19 cellular contexts compared by ENCODE assay signal in the genomic region with DNA sequence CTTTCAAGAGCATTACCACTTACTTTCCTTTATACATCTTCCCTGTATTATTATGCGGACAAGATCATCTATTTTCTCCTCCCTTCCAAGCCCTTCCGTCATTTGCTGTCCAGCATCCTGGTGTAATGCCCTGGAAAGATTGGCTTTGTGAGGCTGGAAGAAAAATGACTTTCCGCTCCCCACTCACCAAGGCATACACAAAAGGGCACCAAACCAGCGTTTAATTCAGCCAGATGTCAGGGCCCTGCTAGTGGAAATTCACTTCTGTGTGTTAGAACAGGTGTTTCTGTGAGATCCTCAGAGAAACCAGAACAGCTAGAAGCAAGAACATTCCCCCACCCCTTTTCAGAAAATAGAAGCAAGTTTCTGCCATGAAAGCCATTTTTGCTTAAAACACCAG.
"Had no signal": no experiment of that assay in that cellular context is flagged by ENCODE, and none has a peak within 500 bp of the region (broad histone marks: within the 10 kb centered on the region; RNA-seq: fewer than 3 reads in every experiment).

No MANE protein-coding gene starts in this region.

- H3K27me3 ChIP-seq: thyroid gland had no signal

- H3K9me3 ChIP-seq: thyroid gland had no signal

- H3K36me3 ChIP-seq: left lung, thyroid gland had no signal

- ATAC-seq: activated naive CD4-positive, alpha-beta T cell treated with anti-CD3 and anti-CD28 coated beads, Interleukin-2, amount 50 U/mL, for 72 hours; activated T-helper 17 cell treated with anti-CD3 and anti-CD28 coated beads, Interleukin-2, amount 50 U/mL, for 72 hours; foreskin keratinocyte; left lung; naive thymus-derived CD4-positive, alpha-beta T cell; stimulated activated naive CD8-positive, alpha-beta T cell treated with anti-CD3 and anti-CD28 coated beads, Interleukin-15, Interleukin-2, amounts not matched to agents 100 U/mL and 50 U/mL, for 24 hours; WTC11 had no signal

- DNase-seq: activated CD4-positive, alpha-beta T cell treated with anti-CD3 and anti-CD28 coated beads, Interleukin-2, amount 50 U/mL, for 4 hours; activated CD8-positive, alpha-beta memory T cell treated with anti-CD3 and anti-CD28 coated beads for 24 hours; activated CD8-positive, alpha-beta memory T cell treated with anti-CD3 and anti-CD28 coated beads, Interleukin-2, amount 50 U/mL, for 4 hours; activated T-cell treated with anti-CD3 and anti-CD28 coated beads, Interleukin-2, amount 50 U/mL, for 24 hours; aorta; effector CD4-positive, alpha-beta T cell; erythroblast; foreskin keratinocyte; kidney glomerular epithelial cell; left lung; naive thymus-derived CD4-positive, alpha-beta T cell; stimulated activated CD4-positive, alpha-beta T cell treated with anti-CD3 and anti-CD28 coated beads, Interleukin-4, amount 100 ng/mL, for 24 hours; stimulated activated naive CD8-positive, alpha-beta T cell treated with anti-CD3 and anti-CD28 coated beads, Interleukin-15, Interleukin-2, amounts not matched to agents 100 U/mL and 50 U/mL, for 24 hours; T-helper 9 cell; thyroid gland had no signal

- H3K27ac ChIP-seq: foreskin keratinocyte, left lung, thyroid gland had no signal

- H3K4me3 ChIP-seq: left lung, lung, thyroid gland had no signal

- H3K4me1 ChIP-seq: foreskin keratinocyte, left lung, thyroid gland had no signal
